In the genomic region with DNA sequence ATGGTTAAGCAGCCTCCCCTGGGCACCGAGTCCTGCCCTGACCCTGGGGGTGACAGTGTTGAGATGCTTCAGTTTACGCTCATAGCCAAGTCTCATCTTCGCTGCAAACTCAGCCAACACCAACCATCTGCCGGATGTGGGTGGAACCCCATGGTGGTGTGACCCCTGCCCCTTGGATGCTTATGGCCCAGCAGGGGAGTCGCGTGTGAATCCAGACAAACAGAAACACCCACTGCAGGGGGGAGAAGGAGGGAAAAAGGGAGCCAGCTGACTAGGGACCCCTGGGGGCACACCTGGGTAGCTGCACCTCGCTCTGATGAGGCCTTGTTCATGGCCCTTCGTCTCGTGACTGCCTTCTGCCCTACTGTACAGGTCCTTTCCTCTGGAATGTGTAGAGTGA, we compare ENCODE assay signal across 23 cellular contexts. TPM values are rescaled to one million over a fixed set of nuclear protein-coding genes. Genes with fewer than 3 reads are reported as not detected.
DNase-seq lines count a peak whose midpoint lies in the region; ATAC-seq, FAIRE-seq and TF ChIP-seq lines count a peak whose summit lies in the region.
"Had no signal": no experiment of that assay in that cellular context is flagged by ENCODE, and none has a peak within 500 bp of the region (broad histone marks: within the 10 kb centered on the region; RNA-seq: fewer than 3 reads in every experiment).

No MANE protein-coding gene starts in this region.

- peaks cover 27 to 54% of the 10 kb centered on the region in 2 experiments; a peak in 4 of 5 replicates for H3K36me3 ChIP-seq in HepG2 (replicated peaks in 1 of 2; ENCODE audit: control insufficient read depth in 1 of 2, insufficient read depth in 2 of 2, low read length in 2 of 2)
- no peaks in the 10 kb centered on the region for H3K36me3 ChIP-seq in right lobe of liver
- H3K36me3 ChIP-seq: ovary had no signal

- H3K9me3 ChIP-seq in HepG2 (ENCODE audit: low read length) = no peaks in the 10 kb centered on the region
- no peaks in the 10 kb centered on the region for H3K9me3 ChIP-seq in right lobe of liver
- H3K9me3 ChIP-seq: heart left ventricle, ovary had no signal

- no TSS peak for BruUV-seq in HepG2 (replicated peaks; lab: Mats Ljungman, UMichigan)

- TF ChIP-seq POLR2A in HepG2 (IDR thresholded peaks at IDR 0.05; ENCODE audit: insufficient read depth in 1 of 2, low read depth in 2 of 2, low read length in 2 of 2) (no peak), right lobe of liver (IDR thresholded peaks at IDR 0.05) (no peak)

- H3K4me3 ChIP-seq in HepG2 (replicated peaks in 1 of 3; ENCODE audit: insufficient read depth in 1 of 3, low read depth in 2 of 3, low read length in 3 of 3) = no peak overlapping the region
- H3K4me3 ChIP-seq in right lobe of liver = no peak overlapping the region
- H3K4me3 ChIP-seq: BLaER1 treated with 17β-estradiol and CSF1 and Interleukin-3, amounts not matched to agents 10 nM and 100 nM; heart left ventricle; ovary had no signal

- no peaks in the 10 kb centered on the region for H3K79me2 ChIP-seq in HepG2 (ENCODE audit: insufficient read depth, low read length)

- H3K4me2 ChIP-seq in HepG2 (ENCODE audit: low read depth, low read length) = no peak overlapping the region
- H3K4me2 ChIP-seq: BLaER1 treated with 17β-estradiol and CSF1 and Interleukin-3, amounts not matched to agents 10 nM and 100 nM had no signal

- TF ChIP-seq EP300 in HepG2 (IDR thresholded peaks at IDR 0.05; ENCODE audit: low read depth in 2 of 2, low read length in 2 of 2) (no peak), HepG2 (CRISPR knock-in tag; IDR thresholded peaks at IDR 0.05; ENCODE audit: borderline replicate concordance) (no peak)

- H4K20me1 ChIP-seq in HepG2 (ENCODE audit: insufficient read depth, low read length) = no peaks in the 10 kb centered on the region

- POLR2A ChIA-PET in HepG2 (lab: Yijun Ruan, JAX) = no interaction called here

- intact Hi-C loops in HepG2 (cut with micrococcal nuclease; ENCODE audit: unreplicated experiment) (no loop called here), right lobe of liver (cut with DNase I) (no loop called here)

- H3K9ac ChIP-seq in HepG2 (ENCODE audit: insufficient read depth, low read depth, low read length) = no peak overlapping the region
- H3K9ac ChIP-seq: BLaER1 treated with 17β-estradiol and CSF1 and Interleukin-3, amounts not matched to agents 10 nM and 100 nM had no signal

- ATAC-seq in HepG2 (no peak), right lobe of liver (no peak)
- ATAC-seq: heart left ventricle, right cardiac atrium had no signal

- TF ChIP-seq RAD21 in HepG2 (CRISPR knock-in tag; IDR thresholded peaks at IDR 0.05) = no peak

- H3K27ac ChIP-seq in HepG2 (ENCODE audit: extremely low read length, insufficient read depth, low read length) (no peak overlapping the region), right lobe of liver (no peak overlapping the region)
- H3K27ac ChIP-seq: BLaER1 treated with 17β-estradiol and CSF1 and Interleukin-3, amounts not matched to agents 10 nM and 100 nM; heart left ventricle; ovary had no signal

- in situ Hi-C loops in HepG2 (cut with HindIII; ENCODE audit: extremely low pct_ligation_motif_present, low pct_unique_long_range_greater_than_20kb) = no loop called here

- CTCF ChIA-PET in HepG2 (lab: Yijun Ruan, JAX; ENCODE audit: low intra/inter-chr PET ratio, low total read pairs) = no interaction called here

- H3K4me1 ChIP-seq in HepG2 (ENCODE audit: insufficient read depth, low read length) (peaks cover 38% of the 10 kb centered on the region), right lobe of liver (no peaks in the 10 kb centered on the region)

- TF ChIP-seq CTCF in HepG2 (CRISPR knock-in tag; IDR thresholded peaks at IDR 0.05) (peak; percentile 12; the same call in 1 of the 2 replicates), right lobe of liver (IDR thresholded peaks at IDR 0.05) (no peak)

- 97% methylated on average over 9 of the region's 9 CpGs for WGBS in HepG2 (ENCODE audit: low lambda C conversion rate)
- no CpG with 5 or more reads among the region's 9 CpGs for WGBS in right lobe of liver (ENCODE audit: insufficient coverage, low coverage, low lambda C conversion rate, missing lambda C conversion rate)

- no peak for FAIRE-seq in HepG2 (lab: Jason Lieb, UNC)
- FAIRE-seq: endothelial cell of umbilical vein had no signal

- no peak for DNase-seq in HepG2 (ENCODE audit: low spot score)
- no peak for DNase-seq in right lobe of liver
- DNase-seq in NCI-H345 (lab: John Stamatoyannopoulos, UW) = peak; percentile 89
- peak; percentile 93 for DNase-seq in brain pericyte (ENCODE audit: low read depth, low spot score)
- DNase-seq in stimulated activated CD4-positive, alpha-beta T cell treated with anti-CD3 and anti-CD28 coated beads, Interleukin-4, amount 100 ng/mL, for 1 hour = no peak
- DNase-seq in activated T-cell treated with anti-CD3 and anti-CD28 coated beads, Interleukin-2, amount 50 U/mL, for 48 hours = no peak
- DNase-seq in 8988T = no peak
- DNase-seq in CD1c-positive myeloid dendritic cell (ENCODE audit: extremely low spot score) = no peak
- DNase-seq: activated CD4-positive, alpha-beta memory T cell treated with anti-CD3 and anti-CD28 coated beads for 36 hours; activated CD4-positive, CD25-positive, alpha-beta regulatory T cell; activated T-cell treated with anti-CD3 and anti-CD28 coated beads for 4 hours; caudate nucleus; dermis blood vessel endothelial cell; heart left ventricle; immature natural killer cell; NCI-H1105 treated with DMSO at 0.1 percent for 48 hours; NCI-H524 treated with DMSO at 0.1 percent for 48 hours; ovary; right cardiac atrium; Right ventricle myocardium superior; T1000 had no signal

- no peak overlapping the region for H2AFZ ChIP-seq in HepG2 (ENCODE audit: low read length)

- H3K27me3 ChIP-seq in HepG2 (ENCODE audit: control insufficient read depth in 1 of 2, insufficient read depth in 2 of 2, low read length in 2 of 2) = no peaks in the 10 kb centered on the region
- H3K27me3 ChIP-seq in right lobe of liver = no peaks in the 10 kb centered on the region
- H3K27me3 ChIP-seq: BLaER1 treated with 17β-estradiol and CSF1 and Interleukin-3, amounts not matched to agents 10 nM and 100 nM; heart left ventricle; ovary had no signal

TF ChIP-seq in HepG2, 621 proteins besides CTCF, POLR2A, EP300 and RAD21:
- TF ChIP-seq RFX5 (IDR thresholded peaks at IDR 0.05; ENCODE audit: low read depth, low read length) = no peak
- TF ChIP-seq, protein P1, sequence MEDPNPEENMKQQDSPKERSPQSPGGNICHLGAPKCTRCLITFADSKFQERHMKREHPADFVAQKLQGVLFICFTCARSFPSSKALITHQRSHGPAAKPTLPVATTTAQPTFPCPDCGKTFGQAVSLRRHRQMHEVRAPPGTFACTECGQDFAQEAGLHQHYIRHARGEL (CRISPR knock-in tag; IDR thresholded peaks at IDR 0.05) = no peak

RNA-seq across cellular contexts. Expression of gene AACS, which starts 23.8 kb away (rescaled TPM):
- 26.3 and 28.8 TPM in 2 replicates for total RNA-seq in HepG2 (2016; rRNA removed; fragmentation: Illumina TruSeq; extraction: Trizol)
- 8.4 and 10.7 TPM in 2 replicates for total RNA-seq in HepG2 (2016; cell fraction: cytosol; rRNA removed; fragmentation: Illumina TruSeq; extraction: Trizol; ENCODE audit: low read depth)
- 22.7 and 29.1 TPM in 2 replicates for total RNA-seq in HepG2 (2016; cell fraction: insoluble cytoplasmic fraction; rRNA removed; fragmentation: Illumina TruSeq; extraction: Trizol)
- 18.6 and 20.0 TPM in 2 replicates for total RNA-seq in HepG2 (2016; cell fraction: membrane; rRNA removed; fragmentation: Illumina TruSeq; extraction: Trizol)
- 22.1 and 23.1 TPM in 2 replicates for total RNA-seq in HepG2 (2016; cell fraction: nucleus; rRNA removed; fragmentation: Illumina TruSeq; extraction: Trizol)
- polyA plus RNA-seq in HepG2 (2011; rRNA removed) = 23.3 and 23.5 TPM in 2 replicates
- 19.3 and 21.2 TPM in 2 replicates for polyA plus RNA-seq in HepG2 (2011; cell fraction: cytosol; rRNA removed)
- 37.9 and 38.1 TPM in 2 replicates for polyA plus RNA-seq in HepG2 (2011; cell fraction: nucleus; rRNA removed)
- 23.5 and 30.2 TPM in 2 replicates for polyA plus RNA-seq in HepG2 (2012)
- 4.5 and 5.2 TPM in 2 replicates for polyA plus RNA-seq in HepG2 (2016; cell fraction: cytosol; fragmentation: Illumina TruSeq; extraction: Trizol; ENCODE audit: low read depth)
- polyA plus RNA-seq in HepG2 (2016; cell fraction: insoluble cytoplasmic fraction; fragmentation: Illumina TruSeq; extraction: Trizol; ENCODE audit: low read depth) = 22.1 and 25.9 TPM in 2 replicates
- polyA plus RNA-seq in HepG2 (2016; cell fraction: membrane; fragmentation: Illumina TruSeq; extraction: Trizol; ENCODE audit: low read depth) = 10.6 and 13.7 TPM in 2 replicates
- 30.6 and 33.2 TPM in 2 replicates for polyA plus RNA-seq in HepG2 (2016; cell fraction: nucleus; fragmentation: Illumina TruSeq; extraction: Trizol; ENCODE audit: insufficient read depth, low read depth)
- polyA minus RNA-seq in HepG2 (2011; rRNA and poly(A)+ RNA removed; ENCODE audit: low replicate concordance) = 35.1 and 50.6 TPM in 2 replicates
- 17.8 and 17.9 TPM in 2 replicates for polyA minus RNA-seq in HepG2 (2011; cell fraction: cytosol; rRNA and poly(A)+ RNA removed)
- 23.1 and 26.7 TPM in 2 replicates for polyA minus RNA-seq in HepG2 (2011; cell fraction: nucleus; rRNA and poly(A)+ RNA removed)
- 10 to 100 TPM in 1 of 6 experiments, 1 to 10 TPM in 5; 3.2 to 11.3 (median 4.8) TPM for total RNA-seq in right lobe of liver

Comparison
In these comparisons a context has a peak if more than half of its experiments do, and no peak if none do; other contexts are left out.
1. DNase-seq: peak in NCI-H345 (single experiment) and brain pericyte (single experiment); none in HepG2 (single experiment), right lobe of liver (0 of 3), stimulated activated CD4-positive, alpha-beta T cell treated with anti-CD3 and anti-CD28 coated beads, Interleukin-4, amount 100 ng/mL, for 1 hour (single experiment), activated T-cell treated with anti-CD3 and anti-CD28 coated beads, Interleukin-2, amount 50 U/mL, for 48 hours (0 of 2), 8988T (single experiment) and CD1c-positive myeloid dendritic cell (single experiment).